In the genomic region with DNA sequence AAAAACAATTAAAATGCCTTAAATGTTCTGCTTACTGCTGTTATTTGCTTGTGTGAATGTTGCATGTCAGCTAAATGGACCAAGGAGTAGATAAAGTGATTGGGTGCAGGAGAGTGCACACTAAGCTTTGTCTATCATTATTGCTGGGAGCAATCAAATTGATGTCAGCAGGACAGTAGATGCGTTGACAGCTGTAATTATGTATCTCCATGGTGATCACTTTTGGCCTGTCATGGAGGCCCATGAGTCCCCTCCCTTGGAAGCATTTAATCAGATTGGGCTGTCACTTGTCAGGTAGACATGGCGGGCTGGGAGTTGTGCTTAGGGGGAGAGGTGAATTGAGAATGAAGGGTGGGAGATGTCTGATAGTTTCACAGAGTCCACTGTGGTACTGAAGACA, we compare ENCODE assay signal across 19 cellular contexts.
DNase-seq lines count a peak whose midpoint lies in the region; ATAC-seq, FAIRE-seq and TF ChIP-seq lines count a peak whose summit lies in the region.
"Had no signal": no experiment of that assay in that cellular context is flagged by ENCODE, and none has a peak within 500 bp of the region (broad histone marks: within the 10 kb centered on the region; RNA-seq: fewer than 3 reads in every experiment).

No MANE protein-coding gene starts in this region.

- H3K27ac ChIP-seq in K562 (ENCODE audit: extremely low read depth, low read depth, low read length) = no peak overlapping the region
- H3K27ac ChIP-seq: A549; BLaER1 treated with 17β-estradiol and CSF1 and Interleukin-3, amounts not matched to agents 10 nM and 100 nM had no signal

- peaks cover 32% of the 10 kb centered on the region for H3K4me1 Mint-ChIP-seq in type B pancreatic cell (ENCODE audit: unreplicated experiment)
- no peaks in the 10 kb centered on the region for H3K4me1 Mint-ChIP-seq in Caco-2 (ENCODE audit: low read depth, unreplicated experiment)

- peak overlapping the region; percentile 29 for H3K4me3 Mint-ChIP-seq in type B pancreatic cell
- H3K4me3 Mint-ChIP-seq in Caco-2 (ENCODE audit: unreplicated experiment) = no peak overlapping the region
- H3K4me3 Mint-ChIP-seq: CD8-positive, alpha-beta T cell; T-helper 2 cell treated with Interferon-gamma antibody and Interleukin-4, amounts not matched to agents 5 μg/mL and 100 μg/mL, for 36 hours had no signal

- TF ChIP-seq EP300 in K562 (IDR thresholded peaks at IDR 0.05; ENCODE audit: low read length) = no peak

- H3K36me3 Mint-ChIP-seq in type B pancreatic cell (peaks cover 14% of the 10 kb centered on the region), Caco-2 (ENCODE audit: insufficient read depth, unreplicated experiment) (no peaks in the 10 kb centered on the region)

- H3K79me2 ChIP-seq in K562 (ENCODE audit: control insufficient read depth, insufficient read depth, low read length) = no peaks in the 10 kb centered on the region

- H3K9me3 Mint-ChIP-seq in type B pancreatic cell (no peaks in the 10 kb centered on the region), Caco-2 (ENCODE audit: unreplicated experiment) (no peaks in the 10 kb centered on the region)
- H3K9me3 Mint-ChIP-seq: CD8-positive, alpha-beta T cell; T-helper 2 cell treated with Interferon-gamma antibody and Interleukin-4, amounts not matched to agents 5 μg/mL and 100 μg/mL, for 36 hours had no signal

- TF ChIP-seq RAD21 in K562 (CRISPR knock-in tag; conservative IDR thresholded peaks at IDR 0.05 in 1 of 2, IDR thresholded peaks at IDR 0.05 in 1 of 2) = no peak

- no peaks in the 10 kb centered on the region for H3K36me3 ChIP-seq in K562 (ENCODE audit: control insufficient read depth, insufficient read depth, low read length)
- H3K36me3 ChIP-seq in Caco-2 (ENCODE audit: control insufficient read depth, insufficient read depth, low read length) = no peaks in the 10 kb centered on the region
- H3K36me3 ChIP-seq: HAP-1 had no signal

- peak; percentile 63 for DNase-seq in NCI-H82 (lab: John Stamatoyannopoulos, UW)
- DNase-seq in NCI-H82 treated with DMSO at 0.1 percent for 48 hours (lab: John Stamatoyannopoulos, UW; ENCODE audit: unreplicated experiment) = no peak
- DNase-seq in NCI-H2227 (lab: John Stamatoyannopoulos, UW; ENCODE audit: unreplicated experiment) = peak; percentile 66
- no peak for DNase-seq in K562 (ENCODE audit: extremely low read depth in 1 of 4, low spot score in 3 of 4)
- no peak for DNase-seq in type B pancreatic cell (ENCODE audit: extremely low spot score, unreplicated experiment)
- no peak for DNase-seq in Caco-2
- no peak for DNase-seq in superior temporal gyrus (ENCODE audit: extremely low spot score)
- DNase-seq in central memory CD4-positive, alpha-beta T cell = no peak
- DNase-seq: CD8-positive, alpha-beta T cell; NCI-H1092 treated with DMSO at 0.1 percent for 48 hours; NCI-H187; NCI-H2171; NCI-H510A had no signal

- ATAC-seq in K562 = no peak
- ATAC-seq: A549; CD8-positive, alpha-beta T cell; Right ventricle myocardium inferior had no signal

- H3K27me3 ChIP-seq in K562 (ENCODE audit: control insufficient read depth in 2 of 2, insufficient read depth in 2 of 2, low read length in 2 of 2) (no peaks in the 10 kb centered on the region), Caco-2 (replicated peaks; ENCODE audit: control insufficient read depth, insufficient read depth, low read length) (no peaks in the 10 kb centered on the region)
- H3K27me3 ChIP-seq: BLaER1 treated with 17β-estradiol and CSF1 and Interleukin-3, amounts not matched to agents 10 nM and 100 nM had no signal

- CTCF ChIA-PET in K562 (lab: Yijun Ruan, JAX; ENCODE audit: low intra/inter-chr PET ratio) (no interaction called here), Caco-2 (lab: Charles Lee) (no interaction called here)

- H3K4me3 ChIP-seq in K562 = no peak overlapping the region
- H3K4me3 ChIP-seq in Caco-2 (ENCODE audit: low read depth, low read length) = no peak overlapping the region
- H3K4me3 ChIP-seq: A549; BLaER1 treated with 17β-estradiol and CSF1 and Interleukin-3, amounts not matched to agents 10 nM and 100 nM; HAP-1 had no signal

- no TSS peak for BruUV-seq in K562 (replicated peaks; lab: Mats Ljungman, UMichigan)
- no TSS peak for BruUV-seq in Caco-2 (replicated peaks; lab: Mats Ljungman, UMichigan)

- intact Hi-C loops in K562 (cut with micrococcal nuclease) (no loop called here), Caco-2 (cut with micrococcal nuclease; ENCODE audit: unreplicated experiment) (no loop called here)

- no peak for TF ChIP-seq CTCF in K562 (IDR thresholded peaks at IDR 0.05 in 2 of 3, conservative IDR thresholded peaks at IDR 0.05 in 1 of 3; ENCODE audit: insufficient read depth in 2 of 3, low read depth in 1 of 3, low read length in 3 of 3)
- no peak for TF ChIP-seq CTCF in type B pancreatic cell (conservative IDR thresholded peaks at IDR 0.05)
- TF ChIP-seq CTCF in Caco-2 (IDR thresholded peaks at IDR 0.05; ENCODE audit: insufficient read depth in 1 of 2, low read depth in 1 of 2, low read length in 1 of 2, severe bottlenecking in 1 of 2, unreplicated experiment in 1 of 2) = no peak

- no peaks in the 10 kb centered on the region for H4K20me1 ChIP-seq in K562 (replicated peaks; ENCODE audit: control insufficient read depth, insufficient read depth, low read length)
- H4K20me1 ChIP-seq: BLaER1 treated with 17β-estradiol and CSF1 and Interleukin-3, amounts not matched to agents 10 nM and 100 nM had no signal

- no peak overlapping the region for H3K4me2 ChIP-seq in K562 (ENCODE audit: insufficient read depth, low read length)
- H3K4me2 ChIP-seq: A549; BLaER1 treated with 17β-estradiol and CSF1 and Interleukin-3, amounts not matched to agents 10 nM and 100 nM had no signal

- POLR2A ChIA-PET in K562 (lab: Yijun Ruan, JAX) (no interaction called here), Caco-2 (lab: Charles Lee) (no interaction called here)

- TF ChIP-seq POLR2A in K562 (conservative IDR thresholded peaks at IDR 0.05) = no peak

- no peak overlapping the region for H2AFZ ChIP-seq in K562 (ENCODE audit: low read depth, low read length)

- H3K4me1 ChIP-seq in K562 (replicated peaks in 1 of 2; ENCODE audit: control insufficient read depth in 2 of 2, insufficient read depth in 2 of 2, low read length in 2 of 2) (no peaks in the 10 kb centered on the region), Caco-2 (no peaks in the 10 kb centered on the region)
- H3K4me1 ChIP-seq: A549, HAP-1 had no signal

- H3K27me3 Mint-ChIP-seq in type B pancreatic cell (no peaks in the 10 kb centered on the region), Caco-2 (ENCODE audit: insufficient read depth, unreplicated experiment) (no peaks in the 10 kb centered on the region)

- H3K9ac ChIP-seq in K562 (ENCODE audit: insufficient read depth in 1 of 2, low read depth in 2 of 2, low read length in 2 of 2) = no peak overlapping the region
- H3K9ac ChIP-seq: BLaER1 treated with 17β-estradiol and CSF1 and Interleukin-3, amounts not matched to agents 10 nM and 100 nM had no signal

- FAIRE-seq in K562 (lab: Jason Lieb, UNC) = no peak
- FAIRE-seq: A549, RCC 7860 had no signal

- H3K27ac Mint-ChIP-seq in type B pancreatic cell (peak overlapping the region; percentile 45), Caco-2 (ENCODE audit: unreplicated experiment) (no peak overlapping the region)
- H3K27ac Mint-ChIP-seq: CD8-positive, alpha-beta T cell; T-helper 2 cell treated with Interferon-gamma antibody and Interleukin-4, amounts not matched to agents 5 μg/mL and 100 μg/mL, for 36 hours had no signal

- no peaks in the 10 kb centered on the region for H3K9me3 ChIP-seq in K562 (replicated peaks; ENCODE audit: control insufficient read depth, insufficient read depth, low read depth, low read length)
- H3K9me3 ChIP-seq in Caco-2 = no peaks in the 10 kb centered on the region
- H3K9me3 ChIP-seq: A549, HAP-1 had no signal

- WGBS in K562 (ENCODE audit: insufficient coverage, low coverage, missing lambda C conversion rate) = 45% methylated on average over 2 of the region's 2 CpGs

- H3K9me1 ChIP-seq in K562 (ENCODE audit: control insufficient read depth, insufficient read depth, low read length) = no peaks in the 10 kb centered on the region

- in situ Hi-C loops in K562 (cut with MboI) = no loop called here

TF ChIP-seq in K562, 482 proteins besides CTCF, POLR2A, EP300 and RAD21 (continues in another document):
- TF ChIP-seq, protein P1, sequence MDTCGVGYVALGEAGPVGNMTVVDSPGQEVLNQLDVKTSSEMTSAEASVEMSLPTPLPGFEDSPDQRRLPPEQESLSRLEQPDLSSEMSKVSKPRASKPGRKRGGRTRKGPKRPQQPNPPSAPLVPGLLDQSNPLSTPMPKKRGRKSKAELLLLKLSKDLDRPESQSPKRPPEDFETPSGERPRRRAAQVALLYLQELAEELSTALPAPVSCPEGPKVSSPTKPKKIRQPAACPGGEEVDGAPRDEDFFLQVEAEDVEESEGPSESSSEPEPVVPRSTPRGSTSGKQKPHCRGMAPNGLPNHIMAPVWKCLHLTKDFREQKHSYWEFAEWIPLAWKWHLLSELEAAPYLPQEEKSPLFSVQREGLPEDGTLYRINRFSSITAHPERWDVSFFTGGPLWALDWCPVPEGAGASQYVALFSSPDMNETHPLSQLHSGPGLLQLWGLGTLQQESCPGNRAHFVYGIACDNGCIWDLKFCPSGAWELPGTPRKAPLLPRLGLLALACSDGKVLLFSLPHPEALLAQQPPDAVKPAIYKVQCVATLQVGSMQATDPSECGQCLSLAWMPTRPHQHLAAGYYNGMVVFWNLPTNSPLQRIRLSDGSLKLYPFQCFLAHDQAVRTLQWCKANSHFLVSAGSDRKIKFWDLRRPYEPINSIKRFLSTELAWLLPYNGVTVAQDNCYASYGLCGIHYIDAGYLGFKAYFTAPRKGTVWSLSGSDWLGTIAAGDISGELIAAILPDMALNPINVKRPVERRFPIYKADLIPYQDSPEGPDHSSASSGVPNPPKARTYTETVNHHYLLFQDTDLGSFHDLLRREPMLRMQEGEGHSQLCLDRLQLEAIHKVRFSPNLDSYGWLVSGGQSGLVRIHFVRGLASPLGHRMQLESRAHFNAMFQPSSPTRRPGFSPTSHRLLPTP (IDR thresholded peaks at IDR 0.05; ENCODE audit: borderline replicate concordance, extremely low read depth, insufficient read length) = no peak
- no peak for TF ChIP-seq FOXK1 (CRISPR knock-in tag; IDR thresholded peaks at IDR 0.05; ENCODE audit: borderline replicate concordance)

Comparison
In these comparisons a context has a peak if more than half of its experiments do, and no peak if none do; other contexts are left out.
1. DNase-seq: peak in NCI-H82 (single experiment) and NCI-H2227 (single experiment); none in NCI-H82 treated with DMSO at 0.1 percent for 48 hours (single experiment), K562 (0 of 4), type B pancreatic cell (single experiment), Caco-2 (0 of 2), superior temporal gyrus (single experiment) and central memory CD4-positive, alpha-beta T cell (single experiment).